ENCODE assay signal across 8 cellular contexts in the genomic region with DNA sequence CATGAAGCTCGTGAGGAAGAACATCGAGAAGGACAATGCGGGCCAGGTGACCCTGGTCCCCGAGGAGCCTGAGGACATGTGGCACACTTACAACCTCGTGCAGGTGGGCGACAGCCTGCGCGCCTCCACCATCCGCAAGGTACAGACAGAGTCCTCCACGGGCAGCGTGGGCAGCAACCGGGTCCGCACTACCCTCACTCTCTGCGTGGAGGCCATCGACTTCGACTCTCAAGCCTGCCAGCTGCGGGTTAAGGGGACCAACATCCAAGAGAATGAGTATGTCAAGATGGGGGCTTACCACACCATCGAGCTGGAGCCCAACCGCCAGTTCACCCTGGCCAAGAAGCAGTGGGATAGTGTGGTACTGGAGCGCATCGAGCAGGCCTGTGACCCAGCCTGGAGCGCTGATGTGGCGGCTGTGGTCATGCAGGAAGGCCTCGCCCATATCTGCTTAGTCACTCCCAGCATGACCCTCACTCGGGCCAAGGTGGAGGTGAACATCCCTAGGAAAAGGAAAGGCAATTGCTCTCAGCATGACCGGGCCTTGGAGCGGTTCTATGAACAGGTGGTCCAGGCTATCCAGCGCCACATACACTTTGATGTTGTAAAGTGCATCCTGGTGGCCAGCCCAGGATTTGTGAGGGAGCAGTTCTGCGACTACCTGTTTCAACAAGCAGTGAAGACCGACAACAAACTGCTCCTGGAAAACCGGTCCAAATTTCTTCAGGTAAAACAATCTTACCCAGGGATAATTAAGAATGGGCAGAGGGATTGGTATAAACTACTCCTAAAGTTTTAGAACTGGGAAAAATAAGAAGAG. TPM values are rescaled to one million over a fixed set of nuclear protein-coding genes. Genes with fewer than 3 reads are reported as not detected.
DNase-seq lines count a peak whose midpoint lies in the region; ATAC-seq lines count a peak whose summit lies in the region.

No MANE protein-coding gene starts in this region.

- peak; percentile 36 for ATAC-seq in GM21381 (IDR thresholded peaks at IDR 0.05; ENCODE audit: unreplicated experiment)
- ATAC-seq in left ventricle myocardium superior: peak; percentile 78

- DNase-seq in DMS53 (lab: John Stamatoyannopoulos, UW) (peak; percentile 89), HK-2 (ENCODE audit: unreplicated experiment) (peak; percentile 74), SW 1271 (lab: John Stamatoyannopoulos, UW) (peak; percentile 68 to 72), amniotic stem cell (lab: John Stamatoyannopoulos, UW) (peak; percentile 28), left ventricle myocardium superior (peak; percentile 63), posterior vena cava (ENCODE audit: low spot score) (peak; percentile 85), 8988T (no peak)

- intact Hi-C loops in left ventricle myocardium superior (cut with micrococcal nuclease): loop anchor here (10.0 kb wide), 1 partner anchor 94 kb away; no protein-coding TSS in a partner anchor
- intact Hi-C loops in posterior vena cava (cut with DNase I): loop anchor here (5.0 to 10.0 kb wide), 2 partner anchors 37 to 114 kb away; no protein-coding TSS in a partner anchor

RNA-seq across cellular contexts. Expression of a gene that starts 12.9 kb away (rescaled TPM):
- 29.2 TPM for total RNA-seq in left ventricle myocardium superior
- 100 to 1,000 TPM; 134 to 213 TPM for total RNA-seq in posterior vena cava

RNA-seq across cellular contexts. Expression of a gene that starts 12.9 kb away (rescaled TPM):
- total RNA-seq in left ventricle myocardium superior (22.5 TPM), posterior vena cava (10 to 100 TPM; 49.4 to 61.8 TPM)
